1 cellular context compared by ENCODE assay signal in genomic region chr4:145427991-145428390, GRCh38.
TF ChIP-seq lines count a peak whose summit lies in the region.

No MANE protein-coding gene starts in this region.

TF ChIP-seq in H1, 55 proteins besides CTCF, POLR2A, EP300 and RAD21 (continued from another document):
- TF ChIP-seq CTBP2 (IDR thresholded peaks at IDR 0.05; ENCODE audit: borderline replicate concordance, insufficient read depth, insufficient read length, low read length) = no peak
- no peak for TF ChIP-seq SUZ12 (IDR thresholded peaks at IDR 0.05; ENCODE audit: low read length)
- TF ChIP-seq, protein P1, sequence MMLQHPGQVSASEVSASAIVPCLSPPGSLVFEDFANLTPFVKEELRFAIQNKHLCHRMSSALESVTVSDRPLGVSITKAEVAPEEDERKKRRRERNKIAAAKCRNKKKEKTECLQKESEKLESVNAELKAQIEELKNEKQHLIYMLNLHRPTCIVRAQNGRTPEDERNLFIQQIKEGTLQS (IDR thresholded peaks at IDR 0.05; ENCODE audit: insufficient read depth, low read depth, low read length) = no peak
- TF ChIP-seq TEAD4 (IDR thresholded peaks at IDR 0.05; ENCODE audit: low read depth, low read length) = no peak
- no peak for TF ChIP-seq BACH1 (IDR thresholded peaks at IDR 0.05; ENCODE audit: low read length)
- no peak for TF ChIP-seq SRF (IDR thresholded peaks at IDR 0.05; ENCODE audit: low read depth, low read length)
- no peak for TF ChIP-seq RBBP5 (IDR thresholded peaks at IDR 0.05; ENCODE audit: borderline replicate concordance, low read depth, low read length)
- TF ChIP-seq POU5F1 (IDR thresholded peaks at IDR 0.05; ENCODE audit: low read depth, low read length) = no peak
